15 cellular contexts compared by ENCODE assay signal in the genomic region with DNA sequence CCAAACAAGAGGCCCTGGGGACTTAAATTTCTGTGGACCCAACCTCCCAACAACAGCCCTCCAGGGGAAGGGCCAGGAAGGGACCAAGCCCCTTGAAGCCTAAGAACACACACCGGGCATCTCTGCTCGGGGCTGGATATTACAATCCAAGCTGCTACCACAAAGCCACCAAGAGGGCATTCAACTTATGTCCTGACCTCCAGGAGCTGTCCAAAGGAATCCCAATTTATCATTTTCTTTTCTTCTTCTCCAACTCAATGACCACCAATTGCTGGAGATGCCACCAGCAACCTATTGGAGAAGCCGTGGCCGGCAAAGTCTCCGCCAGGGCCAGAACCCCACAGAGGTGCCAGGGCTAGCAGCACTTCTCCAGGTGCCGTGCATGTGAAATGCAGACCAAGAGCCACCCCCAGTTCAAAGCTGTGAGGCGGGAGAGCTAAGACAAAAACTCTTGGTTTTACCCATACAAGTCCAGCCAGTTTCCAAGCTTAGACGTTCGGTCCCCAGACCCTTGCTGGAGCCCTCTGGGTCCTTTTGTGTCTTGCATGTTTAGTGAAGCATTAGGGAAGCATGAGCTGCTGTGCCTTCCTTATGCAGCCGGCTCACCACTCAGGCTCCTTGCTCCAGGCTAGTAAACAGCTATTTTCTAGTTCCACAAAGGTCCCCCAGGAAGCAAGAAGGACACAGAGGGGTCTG. TPM values are rescaled to one million over a fixed set of nuclear protein-coding genes. Genes with fewer than 3 reads are reported as not detected.
DNase-seq lines count a peak whose midpoint lies in the region; ATAC-seq and TF ChIP-seq lines count a peak whose summit lies in the region.
"Had no signal": no experiment of that assay in that cellular context is flagged by ENCODE, and none has a peak within 500 bp of the region (broad histone marks: within the 10 kb centered on the region; RNA-seq: fewer than 3 reads in every experiment).

No MANE protein-coding gene starts in this region.

- no peaks in the 10 kb centered on the region for H3K9me3 Mint-ChIP-seq in brain
- H3K9me3 Mint-ChIP-seq: central memory CD8-positive, alpha-beta T cell had no signal

- peaks cover 4% of the 10 kb centered on the region for H3K27me3 Mint-ChIP-seq in brain
- H3K27me3 Mint-ChIP-seq: central memory CD8-positive, alpha-beta T cell had no signal

- H2BK15ac ChIP-seq in mesenchymal stem cell (ENCODE audit: low read depth, poor library complexity, severe bottlenecking) = no peak overlapping the region

- no peak overlapping the region for H4K91ac ChIP-seq in mesenchymal stem cell (ENCODE audit: low read length)

- TF ChIP-seq EP300 in suprapubic skin (IDR thresholded peaks at IDR 0.05) = no peak

- H3K4me1 Mint-ChIP-seq in brain = peaks cover 72% of the 10 kb centered on the region

- no peak overlapping the region for H3K4me3 ChIP-seq in HUES48 (ENCODE audit: low read depth, low read length)
- no peak overlapping the region for H3K4me3 ChIP-seq in mesenchymal stem cell (ENCODE audit: insufficient read depth in 1 of 2, low read depth in 1 of 2, low read length in 2 of 2)
- H3K4me3 ChIP-seq in suprapubic skin = no peak overlapping the region
- H3K4me3 ChIP-seq: SK-N-MC, transverse colon had no signal

- no peak overlapping the region for H3K14ac ChIP-seq in mesenchymal stem cell (ENCODE audit: low read length in 2 of 2)

- no peak for ATAC-seq in GM18520 (IDR thresholded peaks at IDR 0.05; ENCODE audit: unreplicated experiment)
- ATAC-seq: Panc1 had no signal

- H3K27ac ChIP-seq in HUES48 (ENCODE audit: low read depth, low read length) (peak overlapping the region; percentile 21), mesenchymal stem cell (ENCODE audit: low read length, poor library complexity, severe bottlenecking) (no peak overlapping the region), suprapubic skin (peak overlapping the region; percentile 5)
- H3K27ac ChIP-seq: neutrophil, SK-N-MC had no signal

- TF ChIP-seq CTCF in brain (conservative IDR thresholded peaks at IDR 0.05) (no peak), suprapubic skin (IDR thresholded peaks at IDR 0.05) (no peak)

- H3K27me3 ChIP-seq in HUES48 (ENCODE audit: control insufficient read depth, insufficient read depth, low read length) (no peaks in the 10 kb centered on the region), mesenchymal stem cell (ENCODE audit: control insufficient read depth in 1 of 2, insufficient read depth in 1 of 2, low read length in 2 of 2) (no peaks in the 10 kb centered on the region), suprapubic skin (no peaks in the 10 kb centered on the region)
- H3K27me3 ChIP-seq: transverse colon had no signal

- no peak overlapping the region for H2BK120ac ChIP-seq in mesenchymal stem cell (ENCODE audit: low read depth, low read length)

- peak overlapping the region; percentile 75 to 94 (median 85) for H3K27ac Mint-ChIP-seq in brain

- peaks cover 17% of the 10 kb centered on the region for H3K4me1 ChIP-seq in HUES48 (ENCODE audit: control insufficient read depth, insufficient read depth, low read length)
- peaks cover 32% of the 10 kb centered on the region for H3K4me1 ChIP-seq in mesenchymal stem cell (ENCODE audit: control insufficient read depth, insufficient read depth, low read depth, low read length)
- peaks cover 79% of the 10 kb centered on the region for H3K4me1 ChIP-seq in suprapubic skin

- H3K36me3 ChIP-seq in HUES48 (ENCODE audit: control insufficient read depth, insufficient read depth, low read length) (peaks cover 6% of the 10 kb centered on the region; the same call in 1 of the 2 replicates), mesenchymal stem cell (ENCODE audit: control insufficient read depth in 1 of 2, insufficient read depth in 2 of 2, low read depth in 1 of 2, low read length in 2 of 2) (peaks cover 13 to 25% of the 10 kb centered on the region in 2 experiments), suprapubic skin (no peaks in the 10 kb centered on the region)
- H3K36me3 ChIP-seq: transverse colon had no signal

- H3K23ac ChIP-seq in mesenchymal stem cell (ENCODE audit: low read length in 2 of 2) = no peak overlapping the region

- H2BK12ac ChIP-seq in mesenchymal stem cell (ENCODE audit: low read length in 2 of 2) = no peak overlapping the region

- H3K9ac ChIP-seq in HUES48 (ENCODE audit: low read depth, low read length) (no peak overlapping the region), mesenchymal stem cell (ENCODE audit: low read length) (peak overlapping the region; percentile 11)

- H3K4me3 Mint-ChIP-seq in brain = peak overlapping the region; percentile 89 to 93 (median 90)
- H3K4me3 Mint-ChIP-seq: central memory CD8-positive, alpha-beta T cell had no signal

- no peak overlapping the region for H2AK5ac ChIP-seq in mesenchymal stem cell (ENCODE audit: low read length, severe bottlenecking)

- no peak overlapping the region for H3K4me2 ChIP-seq in mesenchymal stem cell (ENCODE audit: low read length, poor library complexity, severe bottlenecking)

- no peak overlapping the region for H3K4ac ChIP-seq in mesenchymal stem cell (ENCODE audit: low read depth in 1 of 2, low read length in 2 of 2)

- no peak overlapping the region for H3K18ac ChIP-seq in mesenchymal stem cell (ENCODE audit: low read depth in 1 of 2, low read length in 2 of 2)

- H4K8ac ChIP-seq in mesenchymal stem cell (ENCODE audit: low read length) = no peak overlapping the region

- H3K79me1 ChIP-seq in mesenchymal stem cell (replicated peaks; ENCODE audit: low read length, poor library complexity, severe bottlenecking) = peaks cover 41% of the 10 kb centered on the region

- DNase-seq in mesenchymal stem cell (no peak), suprapubic skin (ENCODE audit: low spot score in 2 of 2) (no peak), NCI-H345 (lab: John Stamatoyannopoulos, UW) (no peak), SKM-1 treated with dmso at 0.1 percent for 144 hours (lab: John Stamatoyannopoulos, UW; ENCODE audit: unreplicated experiment) (no peak)
- DNase-seq: activated CD4-positive, alpha-beta T cell treated with anti-CD3 and anti-CD28 coated beads, Interleukin-2, amount 50 U/mL, for 4 hours; activated T-cell treated with anti-CD3 and anti-CD28 coated beads, Interleukin-2, amount 50 U/mL, for 1 hour; NCI-H2081 treated with DMSO at 0.1 percent for 48 hours; transverse colon had no signal

- WGBS in mesenchymal stem cell = 92% methylated on average over 10 of the region's 10 CpGs
- WGBS in suprapubic skin = 68% methylated on average over 10 of the region's 10 CpGs

- no peak overlapping the region for H2AFZ ChIP-seq in mesenchymal stem cell (ENCODE audit: low read depth, low read length)

- H2BK5ac ChIP-seq in mesenchymal stem cell (ENCODE audit: low read depth, low read length, poor library complexity, severe bottlenecking) = no peak overlapping the region

- H3K9me3 ChIP-seq in HUES48 (ENCODE audit: control insufficient read depth, insufficient read depth, low read length) = no peaks in the 10 kb centered on the region
- H3K9me3 ChIP-seq in mesenchymal stem cell (ENCODE audit: control insufficient read depth, low read length) = no peaks in the 10 kb centered on the region
- H3K9me3 ChIP-seq in suprapubic skin = no peaks in the 10 kb centered on the region
- H3K9me3 ChIP-seq: neutrophil, transverse colon had no signal

- H3K36me3 Mint-ChIP-seq in brain = peaks cover 8% of the 10 kb centered on the region

- no peak for TF ChIP-seq POLR2A in suprapubic skin (IDR thresholded peaks at IDR 0.05)

RNA-seq across cellular contexts. Expression of a gene that starts 3.4 kb away (rescaled TPM):
- polyA plus RNA-seq in brain (ENCODE audit: insufficient read depth, low read depth, low replicate concordance) = 61.6 TPM
- polyA plus RNA-seq in mesenchymal stem cell (2013, experiment 1 of 2) = 71.7 TPM
- polyA plus RNA-seq in mesenchymal stem cell (2013, experiment 2 of 2) = 78.4 TPM
- 10 to 100 TPM; 49.6 to 71.9 (median 61.5) TPM for total RNA-seq in suprapubic skin

RNA-seq across cellular contexts. Expression of a gene that starts 42.8 kb away (rescaled TPM):
- 50.0 TPM for polyA plus RNA-seq in brain (ENCODE audit: insufficient read depth, low read depth, low replicate concordance)
- 18.7 TPM for polyA plus RNA-seq in mesenchymal stem cell (2013, experiment 1 of 2)
- polyA plus RNA-seq in mesenchymal stem cell (2013, experiment 2 of 2) = 20.5 TPM
- total RNA-seq in suprapubic skin = 100 to 1,000 TPM in 3 of 4 donors, 10 to 100 TPM in 1; 91.8 to 160 (median 123) TPM
